ENCODE assay signal across 1 cellular context in genomic region chr2:135150711-135151110, GRCh38.
TF ChIP-seq lines count a peak whose summit lies in the region.

No MANE protein-coding gene starts in this region.

TF ChIP-seq in WTC11, 78 proteins besides CTCF, POLR2A, EP300 and RAD21 (continued from another document):
- TF ChIP-seq ZNF425 (CRISPR knock-in tag; conservative IDR thresholded peaks at IDR 0.05): no peak
- TF ChIP-seq FOXJ3 (CRISPR knock-in tag; IDR thresholded peaks at IDR 0.05; ENCODE audit: borderline replicate concordance): no peak
- TF ChIP-seq USF1 (CRISPR knock-in tag; IDR thresholded peaks at IDR 0.05): no peak
- no peak for TF ChIP-seq ZNF138 (CRISPR knock-in tag; conservative IDR thresholded peaks at IDR 0.05)
- TF ChIP-seq MYBL2 (CRISPR knock-in tag; IDR thresholded peaks at IDR 0.05): no peak
- TF ChIP-seq TEAD1 (CRISPR knock-in tag; IDR thresholded peaks at IDR 0.05): no peak
- TF ChIP-seq ATF2 (CRISPR knock-in tag; IDR thresholded peaks at IDR 0.05; ENCODE audit: borderline replicate concordance, low read depth): no peak
- TF ChIP-seq MAX (CRISPR knock-in tag; IDR thresholded peaks at IDR 0.05): no peak
